Comparison of ENCODE assay signal across 22 cellular contexts in genomic region chr17:39306028-39306427, GRCh38.
DNase-seq lines count a peak whose midpoint lies in the region; ATAC-seq and TF ChIP-seq lines count a peak whose summit lies in the region.
"Had no signal": no experiment of that assay in that cellular context is flagged by ENCODE, and none has a peak within 500 bp of the region (broad histone marks: within the 10 kb centered on the region; RNA-seq: fewer than 3 reads in every experiment).

No MANE protein-coding gene starts in this region.

- no peaks in the 10 kb centered on the region for H3K9me3 Mint-ChIP-seq in activated T-cell treated with anti-CD3 and anti-CD28 coated beads, Interleukin-2, amount 50 U/mL, for 72 hours
- H3K9me3 Mint-ChIP-seq in WTC11, result no peaks in the 10 kb centered on the region
- no peaks in the 10 kb centered on the region for H3K9me3 Mint-ChIP-seq in memory B cell
- H3K9me3 Mint-ChIP-seq: stimulated activated naive CD8-positive, alpha-beta T cell treated with anti-CD3 and anti-CD28 coated beads, Interleukin-15, Interleukin-2, amounts not matched to agents 100 ng/mL and 50 ng/mL, for 24 hours had no signal

- peaks cover 12 to 24% of the 10 kb centered on the region in 2 donors for H3K4me1 ChIP-seq in thoracic aorta (ENCODE audit: control insufficient read depth in 1 of 2, low read depth in 2 of 2)
- H3K4me1 ChIP-seq: BE2C, parathyroid adenoma had no signal

- H3K4me1 Mint-ChIP-seq in activated T-cell treated with anti-CD3 and anti-CD28 coated beads, Interleukin-2, amount 50 U/mL, for 72 hours (ENCODE audit: low read depth), result no peaks in the 10 kb centered on the region
- H3K4me1 Mint-ChIP-seq in WTC11, result peaks cover 7% of the 10 kb centered on the region; the same call in 1 of the 2 replicates
- H3K4me1 Mint-ChIP-seq in memory B cell, result peaks cover 12% of the 10 kb centered on the region

- no peaks in the 10 kb centered on the region for H3K27me3 Mint-ChIP-seq in activated T-cell treated with anti-CD3 and anti-CD28 coated beads, Interleukin-2, amount 50 U/mL, for 72 hours (ENCODE audit: low read depth)
- H3K27me3 Mint-ChIP-seq in WTC11 (ENCODE audit: low read depth) (no peaks in the 10 kb centered on the region), memory B cell (no peaks in the 10 kb centered on the region)
- H3K27me3 Mint-ChIP-seq: stimulated activated naive CD8-positive, alpha-beta T cell treated with anti-CD3 and anti-CD28 coated beads, Interleukin-15, Interleukin-2, amounts not matched to agents 100 ng/mL and 50 ng/mL, for 24 hours had no signal

- peak overlapping the region; percentile 83 for H3K27ac Mint-ChIP-seq in activated T-cell treated with anti-CD3 and anti-CD28 coated beads, Interleukin-2, amount 50 U/mL, for 72 hours
- H3K27ac Mint-ChIP-seq in WTC11 (no peak overlapping the region; the same call in 1 of the 2 replicates), memory B cell (peak overlapping the region; percentile 67)
- H3K27ac Mint-ChIP-seq: stimulated activated naive CD8-positive, alpha-beta T cell treated with anti-CD3 and anti-CD28 coated beads, Interleukin-15, Interleukin-2, amounts not matched to agents 100 ng/mL and 50 ng/mL, for 24 hours had no signal

- H3K36me3 Mint-ChIP-seq in activated T-cell treated with anti-CD3 and anti-CD28 coated beads, Interleukin-2, amount 50 U/mL, for 72 hours (ENCODE audit: insufficient read depth in 2 of 2), result peaks cover 0 to 3% of the 10 kb centered on the region in 2 donors
- H3K36me3 Mint-ChIP-seq in WTC11 (no peaks in the 10 kb centered on the region), memory B cell (peaks cover 11% of the 10 kb centered on the region)

- TF ChIP-seq POLR2A in GM18505 (IDR thresholded peaks at IDR 0.05; ENCODE audit: borderline replicate concordance, extremely low read depth, insufficient read depth, insufficient read length), result no peak

- no peak for TF ChIP-seq CTCF in WTC11 (IDR thresholded peaks at IDR 0.05)
- no peak for TF ChIP-seq CTCF in thoracic aorta (IDR thresholded peaks at IDR 0.05)

- H3K4me3 ChIP-seq in thoracic aorta, result peak overlapping the region; percentile 31
- H3K4me3 ChIP-seq: upper lobe of right lung had no signal

- H3K9me3 ChIP-seq in thoracic aorta, result no peaks in the 10 kb centered on the region
- H3K9me3 ChIP-seq: BE2C, upper lobe of right lung had no signal

- H3K27ac ChIP-seq in thoracic aorta, result peak overlapping the region; percentile 47 to 65
- H3K27ac ChIP-seq: parathyroid adenoma, upper lobe of right lung had no signal

- ATAC-seq in activated T-cell treated with anti-CD3 and anti-CD28 coated beads, Interleukin-2, amount 50 U/mL, for 72 hours (replicated peaks in 1 of 2), result no peak
- no peak for ATAC-seq in WTC11
- peak; percentile 38 for ATAC-seq in memory B cell (ENCODE audit: low read depth)
- ATAC-seq in thoracic aorta (ENCODE audit: insufficient number of reproducible peaks, low FRiP score, low read depth), result no peak
- ATAC-seq in GM18505 (IDR thresholded peaks at IDR 0.05; ENCODE audit: unreplicated experiment), result no peak
- no peak for ATAC-seq in GM19455 (IDR thresholded peaks at IDR 0.05; ENCODE audit: unreplicated experiment)
- ATAC-seq: upper lobe of right lung had no signal

- CTCF ChIA-PET in WTC11 (lab: Charles Lee) (interaction anchor here (0.6 to 0.9 kb wide), 5 partner anchors 56 to 458 kb away, joined by 3 to 4 read pairs (median 3); no protein-coding TSS in a partner anchor), HEK293T (lab: Yijun Ruan, JAX) (interaction anchor here (0.6 kb wide), 1 partner anchor 70 kb away, joined by 4 read pairs; no protein-coding TSS in a partner anchor)

- H3K27me3 ChIP-seq in thoracic aorta (replicated peaks; ENCODE audit: insufficient read depth), result no peaks in the 10 kb centered on the region
- H3K27me3 ChIP-seq: BE2C, upper lobe of right lung had no signal

- POLR2A ChIA-PET in WTC11 (lab: Charles Lee), result no interaction called here
- POLR2A ChIA-PET in HEK293T (lab: Yijun Ruan, JAX), result interaction anchor here (0.6 to 0.8 kb wide), 2 partner anchors 25 to 331 kb away, joined by 3 read pairs; partner anchors contain the start of gene STARD3

- DNase-seq in activated T-cell treated with anti-CD3 and anti-CD28 coated beads, Interleukin-2, amount 50 U/mL, for 72 hours, result no peak
- no peak for DNase-seq in activated T-cell treated with anti-CD3 and anti-CD28 coated beads for 4 hours
- DNase-seq in WTC11 (ENCODE audit: low spot score), result no peak
- DNase-seq in memory B cell (ENCODE audit: low spot score in 2 of 2), result no peak
- DNase-seq in thoracic aorta (ENCODE audit: low spot score), result no peak
- no peak for DNase-seq in HEK293T (ENCODE audit: extremely low spot score)
- DNase-seq: 8988T; activated CD4-positive, alpha-beta T cell treated with anti-CD3 and anti-CD28 coated beads for 48 hours; activated effector memory CD4-positive, alpha-beta T cell treated with anti-CD3 and anti-CD28 coated beads, Interleukin-2, amount 50 U/mL, for 16 hours; BE2C; central memory CD4-positive, alpha-beta T cell; effector CD8-positive, alpha-beta T cell; HCEC 1CT; head of caudate nucleus; NCI-H2029; NCI-H446 treated with DMSO at 0.1 percent for 48 hours; stimulated activated CD4-positive, alpha-beta T cell treated with anti-CD3 and anti-CD28 coated beads, Interleukin-2, amount 100 ng/mL, for 24 hours; upper lobe of right lung had no signal

- no peaks in the 10 kb centered on the region for H3K36me3 ChIP-seq in thoracic aorta
- H3K36me3 ChIP-seq: BE2C had no signal

- no peak overlapping the region for H3K4me3 Mint-ChIP-seq in activated T-cell treated with anti-CD3 and anti-CD28 coated beads, Interleukin-2, amount 50 U/mL, for 72 hours
- H3K4me3 Mint-ChIP-seq in WTC11 (no peak overlapping the region), memory B cell (peak overlapping the region; percentile 68)
- H3K4me3 Mint-ChIP-seq: stimulated activated naive CD8-positive, alpha-beta T cell treated with anti-CD3 and anti-CD28 coated beads, Interleukin-15, Interleukin-2, amounts not matched to agents 100 ng/mL and 50 ng/mL, for 24 hours had no signal

TF ChIP-seq in WTC11, 78 proteins besides CTCF, POLR2A, EP300 and RAD21 (continues in another document):
- TF ChIP-seq SMAD4 (CRISPR knock-in tag; IDR thresholded peaks at IDR 0.05) (no peak), GTF2I (CRISPR knock-in tag; conservative IDR thresholded peaks at IDR 0.05) (no peak), E2F1 (CRISPR knock-in tag; IDR thresholded peaks at IDR 0.05) (no peak), ZNF138 (CRISPR knock-in tag; conservative IDR thresholded peaks at IDR 0.05) (no peak), ATF3 (CRISPR knock-in tag; conservative IDR thresholded peaks at IDR 0.05) (no peak), ZBTB43 (CRISPR knock-in tag; IDR thresholded peaks at IDR 0.05) (no peak)

TF ChIP-seq in HEK293T, 16 proteins besides CTCF, POLR2A, EP300 and RAD21:
- no peak for TF ChIP-seq PKNOX1 (IDR thresholded peaks at IDR 0.05)
- no peak for TF ChIP-seq BHLHE40 (IDR thresholded peaks at IDR 0.05; ENCODE audit: borderline replicate concordance)
- no peak for TF ChIP-seq ELF4 (IDR thresholded peaks at IDR 0.05)
- no peak for TF ChIP-seq ARNT (IDR thresholded peaks at IDR 0.05)
- TF ChIP-seq SUZ12 (IDR thresholded peaks at IDR 0.05), result no peak
- no peak for TF ChIP-seq TARDBP (IDR thresholded peaks at IDR 0.05)
- TF ChIP-seq CTBP1 (IDR thresholded peaks at IDR 0.05; ENCODE audit: borderline replicate concordance), result no peak
- TF ChIP-seq HDGF (IDR thresholded peaks at IDR 0.05; ENCODE audit: borderline replicate concordance), result no peak
- no peak for TF ChIP-seq LEF1 (IDR thresholded peaks at IDR 0.05; ENCODE audit: borderline replicate concordance)
- TF ChIP-seq FOXM1 (IDR thresholded peaks at IDR 0.05; ENCODE audit: borderline replicate concordance), result no peak
- no peak for TF ChIP-seq ZNF384 (IDR thresholded peaks at IDR 0.05)
- no peak for TF ChIP-seq SP1 (IDR thresholded peaks at IDR 0.05)
